Comparison of ENCODE assay signal across 8 cellular contexts in genomic region chr1:235367000-235367908, GRCh38. TPM values are rescaled to one million over a fixed set of nuclear protein-coding genes. Genes with fewer than 3 reads are reported as not detected.
DNase-seq lines count a peak whose midpoint lies in the region; ATAC-seq and TF ChIP-seq lines count a peak whose summit lies in the region.

Gene TBCE, plus strand, starts transcription at chr1:235367427. Its CDS starts 12,623 bp downstream, at chr1:235380050.

- H3K4me3 Mint-ChIP-seq in activated B cell treated with CpG ODN at 0.5 μM for 24 hours = peak within 1 kb of the TSS; percentile 97

- intact Hi-C loops in activated B cell treated with CpG ODN at 0.5 μM for 24 hours (cut with micrococcal nuclease) = loop anchor here (1.0 to 2.0 kb wide), 4 partner anchors 39 to 889 kb away; partner anchors contain the start of genes ARID4B, B3GALNT2, GGPS1 and RBM34

- H3K27me3 ChIP-seq in AG04450 (ENCODE audit: control insufficient read depth, insufficient read depth, low read length) = no peaks in the 10 kb centered on the region
- H3K27me3 ChIP-seq in smooth muscle cell (ENCODE audit: low read depth) = no peaks in the 10 kb centered on the region

- H3K27ac ChIP-seq in AG04450 (ENCODE audit: low read depth, low read length) (peak within 1 kb of the TSS; percentile 57), caudate nucleus (ENCODE audit: low read depth, low read length) (no peak within 1 kb of the TSS), smooth muscle cell (ENCODE audit: low read depth) (peak within 1 kb of the TSS; percentile 82)

- no peaks in the 10 kb centered on the region for H3K9me3 Mint-ChIP-seq in activated B cell treated with CpG ODN at 0.5 μM for 24 hours

- peaks cover 29% of the 10 kb centered on the region for H3K4me1 Mint-ChIP-seq in activated B cell treated with CpG ODN at 0.5 μM for 24 hours

- peaks cover 3% of the 10 kb centered on the region for H3K4me1 ChIP-seq in smooth muscle cell (ENCODE audit: low read depth)

- H3K79me2 ChIP-seq in smooth muscle cell (ENCODE audit: low read depth) = peaks cover 46% of the 10 kb centered on the region

- POLR2A ChIA-PET in AG04450 (lab: Yijun Ruan, JAX) (interaction anchor here (0.7 to 1.1 kb wide), 3 partner anchors 9 to 48 kb away, joined by 3 to 5 read pairs (median 3); partner anchors contain the start of gene GGPS1), activated B cell treated with CpG ODN at 0.5 μM for 24 hours (lab: Charles Lee) (interaction anchor here (0.5 to 1.3 kb wide), 3 partner anchors 39 to 207 kb away, joined by 3 to 8 read pairs (median 7); partner anchors contain the start of genes ARID4B and GGPS1)

- H4K20me1 ChIP-seq in smooth muscle cell (ENCODE audit: low read depth) = peaks cover 5% of the 10 kb centered on the region

- peaks cover 7% of the 10 kb centered on the region for H3K36me3 Mint-ChIP-seq in activated B cell treated with CpG ODN at 0.5 μM for 24 hours (ENCODE audit: low read depth)

- DNase-seq in AG04450 (ENCODE audit: low read depth, low spot score) = peak; percentile 89
- DNase-seq in NCI-H2227 treated with DMSO at 0.1 percent for 48 hours (lab: John Stamatoyannopoulos, UW) = peak; percentile 97
- peak; percentile 80 for DNase-seq in activated B cell treated with CpG ODN at 0.5 μM for 24 hours
- DNase-seq in caudate nucleus (lab: John Stamatoyannopoulos, UW) = peak; percentile 33 to 98 (median 90)
- DNase-seq in iPS-NIHi7 (ENCODE audit: extremely low spot score) = peak; percentile 99
- peak; percentile 79 for DNase-seq in smooth muscle cell (lab: John Stamatoyannopoulos, UW; ENCODE audit: unreplicated experiment)

- peak within 1 kb of the TSS; percentile 89 for H3K27ac Mint-ChIP-seq in activated B cell treated with CpG ODN at 0.5 μM for 24 hours

- WGBS in smooth muscle cell (ENCODE audit: low lambda C conversion rate) = 1% methylated on average over 38 of the region's 38 CpGs

- peak within 1 kb of the TSS; percentile 55 for H3K9ac ChIP-seq in smooth muscle cell (ENCODE audit: low read depth)

- peak within 1 kb of the TSS; percentile 83 for H2AFZ ChIP-seq in smooth muscle cell (ENCODE audit: low read depth)

- H3K27me3 Mint-ChIP-seq in activated B cell treated with CpG ODN at 0.5 μM for 24 hours = no peaks in the 10 kb centered on the region

- CTCF ChIA-PET in AG04450 (lab: Charles Lee) (interaction anchor here (0.6 to 1.7 kb wide), 3 partner anchors 48 to 262 kb away, joined by 3 to 6 read pairs (median 5); no protein-coding TSS in a partner anchor), activated B cell treated with CpG ODN at 0.5 μM for 24 hours (lab: Charles Lee) (interaction anchor here (2.0 kb wide), 1 partner anchor 49 kb away, joined by 8 read pairs; no protein-coding TSS in a partner anchor)

- ATAC-seq in GM18907 (IDR thresholded peaks at IDR 0.05; ENCODE audit: unreplicated experiment) (peak; percentile 100), HG03159 (IDR thresholded peaks at IDR 0.05; ENCODE audit: unreplicated experiment) (peak; percentile 100), activated B cell treated with CpG ODN at 0.5 μM for 24 hours (ENCODE audit: low read depth) (peak; percentile 100)

- TF ChIP-seq CTCF in AG04450 (IDR thresholded peaks at IDR 0.05; ENCODE audit: low read depth, low read length) (peak; percentile 18; the same call in 1 of the 2 replicates), activated B cell treated with CpG ODN at 0.5 μM for 24 hours (IDR thresholded peaks at IDR 0.05) (no peak), smooth muscle cell (IDR thresholded peaks at IDR 0.05; ENCODE audit: borderline replicate concordance, insufficient read depth, poor library complexity, severe bottlenecking) (no peak)

- H3K9me3 ChIP-seq in AG04450 (ENCODE audit: control insufficient read depth, insufficient read depth, low read length) (no peaks in the 10 kb centered on the region), smooth muscle cell (replicated peaks; ENCODE audit: low read depth) (no peaks in the 10 kb centered on the region)

- peak within 1 kb of the TSS; percentile 91 for H3K4me2 ChIP-seq in smooth muscle cell

- peak within 1 kb of the TSS; percentile 91 for H3K4me3 ChIP-seq in AG04450 (ENCODE audit: low read depth, low read length)
- H3K4me3 ChIP-seq in smooth muscle cell = peak within 1 kb of the TSS; percentile 71

- no peaks in the 10 kb centered on the region for H3F3A ChIP-seq in smooth muscle cell (ENCODE audit: low read depth)

- no peaks in the 10 kb centered on the region for H3K36me3 ChIP-seq in smooth muscle cell (ENCODE audit: low read depth)

RNA-seq across cellular contexts. Expression of gene TBCE, which starts in this region (rescaled TPM):
- polyA plus RNA-seq in AG04450 (2011; rRNA removed) = 29.9 and 36.5 TPM in 2 replicates
- 15.1 and 17.7 TPM in 2 replicates for polyA minus RNA-seq in AG04450 (2011; rRNA and poly(A)+ RNA removed)
- total RNA-seq in activated B cell treated with CpG ODN at 0.5 μM for 24 hours = 13.9 and 19.1 TPM in 2 replicates
- 24.0 and 31.1 TPM in 2 replicates for total RNA-seq in smooth muscle cell
- 28.4 and 30.5 TPM in 2 replicates for polyA plus RNA-seq in smooth muscle cell
